ENCODE assay signal across 1 cellular context in genomic region chr11:10540915-10541591, GRCh38.
TF ChIP-seq lines count a peak whose summit lies in the region.

Gene RNF141 (minus strand): TSS chr11:10541187. CDS start chr11:10534158, 7,029 bp downstream.

TF ChIP-seq in K562, 482 proteins besides CTCF, POLR2A, EP300 and RAD21 (continued from another document and continues in another):
- no peak for TF ChIP-seq PKNOX1 (IDR thresholded peaks at IDR 0.05)
- TF ChIP-seq RFX1 (IDR thresholded peaks at IDR 0.05): peak; percentile 97
- TF ChIP-seq NCOA4 (IDR thresholded peaks at IDR 0.05; ENCODE audit: partially characterized antibody): no peak
- peak; percentile 45 for TF ChIP-seq CTCFL (IDR thresholded peaks at IDR 0.05; ENCODE audit: borderline replicate concordance, insufficient read depth, low read depth, low read length, poor library complexity, severe bottlenecking)
- TF ChIP-seq ZNF717 (CRISPR knock-in tag; IDR thresholded peaks at IDR 0.05): no peak
- TF ChIP-seq HES1 (IDR thresholded peaks at IDR 0.05; ENCODE audit: low read depth): no peak
- no peak for TF ChIP-seq ZBTB11 (CRISPR knock-in tag; IDR thresholded peaks at IDR 0.05)
- TF ChIP-seq RAD51 (IDR thresholded peaks at IDR 0.05; ENCODE audit: borderline replicate concordance, low read depth): no peak
- peak; percentile 20; the same call in 1 of the 2 replicates for TF ChIP-seq EHMT2 (IDR thresholded peaks at IDR 0.05)
- peak; percentile 82 for TF ChIP-seq HCFC1 (IDR thresholded peaks at IDR 0.05; ENCODE audit: low read depth, low read length)
- peak in 1 of 2 experiments; percentile 85; a peak in 3 of 4 replicates for TF ChIP-seq NONO (IDR thresholded peaks at IDR 0.05; ENCODE audit: low read depth in 2 of 2, low read length in 1 of 2)
- TF ChIP-seq CREM (IDR thresholded peaks at IDR 0.05; ENCODE audit: low read depth): peak; percentile 100
- peak; percentile 79 for TF ChIP-seq C11orf30 (IDR thresholded peaks at IDR 0.05; ENCODE audit: low read depth)
- no peak for TF ChIP-seq MEIS2 (IDR thresholded peaks at IDR 0.05; ENCODE audit: partially characterized antibody)
- TF ChIP-seq POU5F1 (IDR thresholded peaks at IDR 0.05; ENCODE audit: borderline replicate concordance, low read depth, low read length, partially characterized antibody): no peak
- no peak for TF ChIP-seq ATF3 (IDR thresholded peaks at IDR 0.05)
- TF ChIP-seq ATF3 (CRISPR knock-in tag; conservative IDR thresholded peaks at IDR 0.05): no peak; the same call in 1 of the 2 replicates
- no peak for TF ChIP-seq ELF1 (tag; IDR thresholded peaks at IDR 0.05)
- no peak for TF ChIP-seq HMBOX1 (IDR thresholded peaks at IDR 0.05)
- TF ChIP-seq ZKSCAN8 (CRISPR knock-in tag; IDR thresholded peaks at IDR 0.05): no peak
- TF ChIP-seq ZNF79 (CRISPR knock-in tag; IDR thresholded peaks at IDR 0.05; ENCODE audit: low read depth): no peak
- TF ChIP-seq ZNF274 (IDR thresholded peaks at IDR 0.05; ENCODE audit: borderline replicate concordance, low read depth, low read length): no peak
- peak; percentile 46; the same call in 1 of the 2 replicates for TF ChIP-seq NBN (IDR thresholded peaks at IDR 0.05; ENCODE audit: low read depth)
- TF ChIP-seq ZNF197 (CRISPR knock-in tag; IDR thresholded peaks at IDR 0.05; ENCODE audit: low read depth): no peak
- TF ChIP-seq PBX2 (CRISPR knock-in tag; IDR thresholded peaks at IDR 0.05; ENCODE audit: low read depth): no peak
- TF ChIP-seq PBX2 (tag; conservative IDR thresholded peaks at IDR 0.05; ENCODE audit: low read depth): no peak
- TF ChIP-seq GABPB2 (CRISPR knock-in tag; conservative IDR thresholded peaks at IDR 0.05): no peak
- TF ChIP-seq MAZ (CRISPR knock-in tag; conservative IDR thresholded peaks at IDR 0.05 in 1 of 2, IDR thresholded peaks at IDR 0.05 in 1 of 2): peak; percentile 66 to 91; a peak in 3 of 4 replicates
- peak; percentile 88 for TF ChIP-seq NR2C2 (CRISPR knock-in tag; IDR thresholded peaks at IDR 0.05)
- TF ChIP-seq NR2C2 (tag; IDR thresholded peaks at IDR 0.05): peak; percentile 91
- TF ChIP-seq ZNF551 (CRISPR knock-in tag; IDR thresholded peaks at IDR 0.05): no peak
- TF ChIP-seq ZBTB1 (CRISPR knock-in tag; IDR thresholded peaks at IDR 0.05; ENCODE audit: borderline replicate concordance, low read depth): peak; percentile 72; the same call in 1 of the 2 replicates
- TF ChIP-seq NCOA2 (IDR thresholded peaks at IDR 0.05; ENCODE audit: partially characterized antibody in 2 of 2): no peak
- no peak for TF ChIP-seq CC2D1A (IDR thresholded peaks at IDR 0.05)
- TF ChIP-seq ARNT (IDR thresholded peaks at IDR 0.05): no peak
- no peak for TF ChIP-seq DACH1 (IDR thresholded peaks at IDR 0.05; ENCODE audit: partially characterized antibody)
- no peak for TF ChIP-seq ZNF165 (CRISPR knock-in tag; IDR thresholded peaks at IDR 0.05; ENCODE audit: borderline replicate concordance)
- TF ChIP-seq HNRNPL (IDR thresholded peaks at IDR 0.05; ENCODE audit: low read depth, low read length): peak; percentile 45; the same call in 1 of the 2 replicates
- no peak for TF ChIP-seq TRIM28 (IDR thresholded peaks at IDR 0.05)
- no peak for TF ChIP-seq NCOA6 (IDR thresholded peaks at IDR 0.05)
- no peak; a peak in 1 of 4 replicates for TF ChIP-seq TEAD1 (CRISPR knock-in tag; IDR thresholded peaks at IDR 0.05)
- no peak for TF ChIP-seq BRD9 (IDR thresholded peaks at IDR 0.05; ENCODE audit: low read depth, partially characterized antibody)
- TF ChIP-seq L3MBTL2 (IDR thresholded peaks at IDR 0.05): peak; percentile 73; the same call in 1 of the 2 replicates
- TF ChIP-seq HDAC2 (IDR thresholded peaks at IDR 0.05): 0 out of 2 replicates have a peak, but pooled peaks have one; percentile 15
- TF ChIP-seq ZNF23 (CRISPR knock-in tag; IDR thresholded peaks at IDR 0.05): no peak
- TF ChIP-seq TCFL5 (CRISPR knock-in tag; conservative IDR thresholded peaks at IDR 0.05): no peak
- no peak for TF ChIP-seq IRF2 (CRISPR knock-in tag; IDR thresholded peaks at IDR 0.05)
- TF ChIP-seq MCM5 (IDR thresholded peaks at IDR 0.05; ENCODE audit: low read depth): no peak
- peak; percentile 91 for TF ChIP-seq POLR2AphosphoS5 (IDR thresholded peaks at IDR 0.05; ENCODE audit: control insufficient read depth, insufficient read depth, low read depth, low read length)
- TF ChIP-seq ZNF76 (CRISPR knock-in tag; IDR thresholded peaks at IDR 0.05; ENCODE audit: borderline replicate concordance): 0 out of 2 replicates have a peak, but pooled peaks have one; percentile 14
